In the genomic region with DNA sequence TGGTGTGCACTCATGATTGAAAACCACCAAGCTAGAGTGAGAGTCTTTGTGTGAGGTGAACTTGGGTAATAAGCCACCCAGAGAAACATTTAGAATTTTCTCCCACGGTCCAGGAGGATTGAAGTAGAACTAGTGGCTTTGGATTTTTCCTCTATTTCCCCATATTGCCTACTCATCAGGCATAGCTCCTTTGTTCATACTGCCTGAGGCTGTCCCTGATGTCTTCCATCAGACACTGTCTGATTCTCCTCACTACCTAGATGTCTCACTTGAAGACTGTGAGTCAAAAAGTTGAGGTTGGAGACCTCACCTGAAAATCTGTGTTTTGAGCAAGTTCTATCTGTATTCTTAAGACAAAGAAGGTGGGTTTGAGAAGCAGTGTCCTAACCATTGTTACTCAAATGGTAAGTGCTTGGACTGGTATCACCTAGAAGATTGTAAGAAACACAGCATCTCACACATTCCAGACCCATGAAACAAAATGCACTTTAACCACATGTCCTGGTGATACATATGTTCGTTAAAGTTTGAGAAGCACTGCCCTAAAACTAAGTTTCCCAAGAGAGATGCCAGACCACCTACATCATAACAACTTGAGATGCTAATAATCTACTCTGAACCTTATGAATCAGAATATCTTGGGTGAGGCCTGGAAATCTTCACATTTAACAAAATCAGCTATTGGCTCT, we compare ENCODE assay signal across 17 cellular contexts.
DNase-seq lines count a peak whose midpoint lies in the region; ATAC-seq and TF ChIP-seq lines count a peak whose summit lies in the region.
"Had no signal": no experiment of that assay in that cellular context is flagged by ENCODE, and none has a peak within 500 bp of the region (broad histone marks: within the 10 kb centered on the region; RNA-seq: fewer than 3 reads in every experiment).

No MANE protein-coding gene starts in this region.

- intact Hi-C loops in sciatic nerve (cut with DNase I): no loop called here

- peak; percentile 50 for ATAC-seq in HG02798 (IDR thresholded peaks at IDR 0.05; ENCODE audit: poor library complexity, unreplicated experiment)
- ATAC-seq in sciatic nerve: no peak
- ATAC-seq: stimulated activated naive CD8-positive, alpha-beta T cell treated with anti-CD3 and anti-CD28 coated beads, Interleukin-15, amount 100 ng/mL, for 72 hours had no signal

- TF ChIP-seq CTCF in astrocyte of the spinal cord (IDR thresholded peaks at IDR 0.05; ENCODE audit: low read depth, low read length): no peak

- DNase-seq in AG08395 (ENCODE audit: low spot score) (peak; percentile 58), astrocyte of the spinal cord (ENCODE audit: low read depth, low spot score) (peak; percentile 85), hepatic stellate cell (ENCODE audit: low spot score) (peak; percentile 1), hippocampal formation (lab: John Stamatoyannopoulos, UW) (no peak), NCI-H2081 treated with DMSO at 0.1 percent for 48 hours (lab: John Stamatoyannopoulos, UW) (no peak), sciatic nerve (ENCODE audit: low spot score) (no peak), NCI-H1092 treated with DMSO at 0.1 percent for 48 hours (lab: John Stamatoyannopoulos, UW) (no peak)
- DNase-seq: amygdala; BE2C; erythroblast; NCI-H1930; NCI-H748 treated with DMSO at 0.1 percent for 48 hours; PC-9; stimulated activated naive CD8-positive, alpha-beta T cell treated with anti-CD3 and anti-CD28 coated beads, Interleukin-15, amount 100 ng/mL, for 72 hours; SW 1271; uterus had no signal

- in situ Hi-C loops in astrocyte of the spinal cord (cut with HindIII; ENCODE audit: low sequenced_read_pairs): no loop called here

- H3K4me3 ChIP-seq in astrocyte of the spinal cord (ENCODE audit: low read depth, low read length): no peak overlapping the region
- H3K4me3 ChIP-seq: PC-9, uterus had no signal

Comparison
In these comparisons a context has a peak if more than half of its experiments do, and no peak if none do; other contexts are left out.
1. DNase-seq: peak in AG08395 (single experiment), astrocyte of the spinal cord (single experiment) and hepatic stellate cell (single experiment); none in hippocampal formation (0 of 2), NCI-H2081 treated with DMSO at 0.1 percent for 48 hours (single experiment), sciatic nerve (single experiment) and NCI-H1092 treated with DMSO at 0.1 percent for 48 hours (single experiment).